ENCODE assay signal across 11 cellular contexts in the genomic region with DNA sequence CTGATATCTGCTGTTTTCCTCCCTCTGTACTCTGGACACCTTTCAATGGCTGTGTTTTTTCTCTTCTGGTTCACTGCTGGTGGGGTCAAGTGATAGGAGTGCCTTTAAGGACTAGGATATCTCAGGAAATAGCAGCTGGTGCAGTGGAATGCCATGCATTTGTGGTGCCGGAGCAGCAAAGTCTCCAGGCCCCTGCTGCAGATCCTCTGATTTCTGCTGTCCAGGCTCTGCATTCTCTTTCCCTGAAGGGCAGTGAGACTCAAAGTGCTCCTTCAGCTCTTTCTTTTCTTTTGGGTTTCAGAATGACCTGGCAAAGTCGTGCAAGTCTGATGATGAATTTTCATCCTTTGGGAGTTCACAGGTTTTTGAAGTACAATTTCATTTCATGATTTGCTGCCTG.
"Had no signal": no experiment of that assay in that cellular context is flagged by ENCODE, and none has a peak within 500 bp of the region (broad histone marks: within the 10 kb centered on the region; RNA-seq: fewer than 3 reads in every experiment).

No MANE protein-coding gene starts in this region.

- H3K9ac ChIP-seq: SK-N-SH had no signal

- DNase-seq: activated CD4-positive, alpha-beta memory T cell treated with anti-CD3 and anti-CD28 coated beads for 36 hours; activated effector memory CD4-positive, alpha-beta T cell treated with Interleukin-2 at 50 U/mL for 16 hours; activated naive CD8-positive, alpha-beta T cell treated with anti-CD3 and anti-CD28 coated beads for 36 hours; activated T-cell treated with anti-CD3 and anti-CD28 coated beads, Interleukin-2, amount 50 U/mL, for 4 hours; anterior cingulate cortex; ovary; SK-N-SH; stimulated activated CD4-positive, alpha-beta T cell treated with anti-CD3 and anti-CD28 coated beads, Interleukin-12 subunit alpha, Interleukin-12 subunit beta, amount 100 ng/mL, for 4 hours; T-helper 1 cell had no signal

- H3K27me3 ChIP-seq: ovary had no signal

- H3K27ac ChIP-seq: cardiac muscle cell, ovary had no signal

- H3K9me3 ChIP-seq: ovary, SK-N-SH had no signal

- H3K36me3 ChIP-seq: cardiac muscle cell, ovary had no signal

- ATAC-seq: activated T-cell treated with anti-CD3 and anti-CD28 coated beads, Interleukin-2, amount 50 U/mL, for 4 hours; stimulated activated effector memory CD8-positive, alpha-beta T cell treated with anti-CD3 and anti-CD28 coated beads, Interleukin-12 subunit alpha, Interleukin-12 subunit beta, amount 100 ng/mL, for 72 hours had no signal

- H3K4me3 ChIP-seq: cardiac muscle cell, ovary had no signal

- H3K4me2 ChIP-seq: SK-N-SH had no signal
